ENCODE assay signal across 8 cellular contexts in genomic region chr9:69672828-69673640, GRCh38. TPM values are rescaled to one million over a fixed set of nuclear protein-coding genes. Genes with fewer than 3 reads are reported as not detected.
A peak's percentile ranks its signal among the peaks of the same experiment; 100 is the strongest.
DNase-seq lines count a peak whose midpoint lies in the region; ATAC-seq and TF ChIP-seq lines count a peak whose summit lies in the region.

No MANE protein-coding gene starts in this region.

- DNase-seq in GM12865 (ENCODE audit: low read depth), result peak; percentile 80
- DNase-seq in NCI-H1105 treated with DMSO at 0.1 percent for 48 hours (lab: John Stamatoyannopoulos, UW), result peak; percentile 90
- DNase-seq in T-helper 1 cell, result peak; percentile 24 to 66 (median 48)
- peak; percentile 84 for DNase-seq in right atrium auricular region (ENCODE audit: low spot score)
- DNase-seq in prostate gland (ENCODE audit: low spot score), result peak; percentile 74

- TF ChIP-seq POLR2A in prostate gland (IDR thresholded peaks at IDR 0.05), result no peak

- H3K4me1 ChIP-seq in right atrium auricular region (peaks cover 0 to 20% of the 10 kb centered on the region in 2 donors), prostate gland (replicated peaks) (peaks cover 4% of the 10 kb centered on the region), urinary bladder (ENCODE audit: insufficient read depth) (no peaks in the 10 kb centered on the region)

- H3K27me3 ChIP-seq in right atrium auricular region, result no peaks in the 10 kb centered on the region
- no peaks in the 10 kb centered on the region for H3K27me3 ChIP-seq in prostate gland (replicated peaks; ENCODE audit: insufficient read depth)

- H3K4me3 ChIP-seq in GM12865 (ENCODE audit: low read depth, low read length), result peak overlapping the region; percentile 46
- peak overlapping the region; percentile 88 to 91 for H3K4me3 ChIP-seq in right atrium auricular region
- H3K4me3 ChIP-seq in prostate gland, result peak overlapping the region; percentile 74 to 78
- H3K4me3 ChIP-seq in urinary bladder (ENCODE audit: low read depth, low read length), result peak overlapping the region; percentile 81

- no peaks in the 10 kb centered on the region for H3K9me3 ChIP-seq in right atrium auricular region
- no peaks in the 10 kb centered on the region for H3K9me3 ChIP-seq in prostate gland

- peak overlapping the region; percentile 92 for H3K27ac ChIP-seq in angular gyrus (ENCODE audit: low read depth, low read length)
- peak overlapping the region; percentile 77 to 89 for H3K27ac ChIP-seq in right atrium auricular region
- H3K27ac ChIP-seq in prostate gland, result peak overlapping the region; percentile 65 to 80
- no peak overlapping the region for H3K27ac ChIP-seq in urinary bladder (ENCODE audit: low read depth)

- peak; percentile 82 for TF ChIP-seq CTCF in GM12865 (IDR thresholded peaks at IDR 0.05; ENCODE audit: insufficient read depth, low read depth, low read length, missing control alignments)
- peak; percentile 88 to 94 for TF ChIP-seq CTCF in right atrium auricular region (IDR thresholded peaks at IDR 0.05)
- peak; percentile 41 to 87 (median 72) for TF ChIP-seq CTCF in prostate gland (IDR thresholded peaks at IDR 0.05)

- H3K36me3 ChIP-seq in right atrium auricular region (no peaks in the 10 kb centered on the region), prostate gland (no peaks in the 10 kb centered on the region), urinary bladder (ENCODE audit: insufficient read depth) (no peaks in the 10 kb centered on the region)

- ATAC-seq in HG02678 (IDR thresholded peaks at IDR 0.05; ENCODE audit: unreplicated experiment), result peak; percentile 94

- WGBS in prostate gland, result 11% methylated on average over 28 of the region's 44 CpGs
- WGBS in urinary bladder, result 4% methylated on average over 44 of the region's 44 CpGs

- intact Hi-C loops in prostate gland (cut with DNase I), result loop anchor here (5.0 to 10.0 kb wide), 4 partner anchors 82 to 248 kb away; no protein-coding TSS in a partner anchor

RNA-seq across cellular contexts. Expression of gene APBA1, which starts 0.9 kb away (rescaled TPM):
- total RNA-seq in right atrium auricular region (10 to 100 TPM in 1 of 2 donors, 1 to 10 TPM in 1; 5.6 to 12.1 TPM), prostate gland (1 to 10 TPM; 2.2 to 7.5 TPM), urinary bladder (12.4 TPM)
- polyA plus RNA-seq in urinary bladder, result 7.1 TPM
